In the genomic region with DNA sequence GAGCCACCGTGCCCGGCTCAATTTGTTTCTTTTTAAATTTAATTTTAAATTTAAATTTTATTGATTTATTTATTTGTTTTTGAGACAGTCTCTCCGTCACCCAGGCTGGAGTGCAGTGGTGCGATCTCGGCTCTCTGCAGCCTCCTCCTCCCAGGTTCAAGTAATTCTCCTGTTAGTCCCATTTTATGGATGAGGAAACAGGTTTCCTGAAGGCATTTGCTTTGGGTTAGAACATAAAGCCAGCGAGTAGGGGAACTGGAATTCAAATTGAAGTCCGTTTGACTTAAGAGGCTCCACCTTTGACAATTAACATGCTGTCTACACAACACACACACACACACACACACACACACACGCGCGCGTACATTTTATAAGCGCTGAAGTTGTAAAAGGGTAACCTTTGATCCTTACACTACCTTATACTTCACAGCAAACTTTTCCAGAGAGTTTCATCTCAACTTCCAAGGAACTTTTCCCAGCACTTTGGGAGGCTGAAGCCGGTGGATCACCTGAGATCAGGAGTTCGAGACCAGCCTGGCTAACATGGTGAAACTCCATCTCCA, we compare ENCODE assay signal across 15 cellular contexts.
DNase-seq lines count a peak whose midpoint lies in the region; ATAC-seq and TF ChIP-seq lines count a peak whose summit lies in the region.
"Had no signal": no experiment of that assay in that cellular context is flagged by ENCODE, and none has a peak within 500 bp of the region (broad histone marks: within the 10 kb centered on the region; RNA-seq: fewer than 3 reads in every experiment).

No MANE protein-coding gene starts in this region.

- no peaks in the 10 kb centered on the region for H3K9me2 ChIP-seq in GM23248 (ENCODE audit: insufficient read depth)

- H3K4me2 ChIP-seq in GM23248 (ENCODE audit: unreplicated experiment) = no peak overlapping the region

- peaks cover 57% of the 10 kb centered on the region for H3K4me1 Mint-ChIP-seq in T-helper 1 cell treated with Interleukin-12 subunit alpha and Interleukin-12 subunit beta and Interleukin-4 antibody, amounts not matched to agents 30 μg/mL and 1 μg/mL, for 36 hours (ENCODE audit: low read depth)
- H3K4me1 Mint-ChIP-seq in CD4-positive, alpha-beta memory T cell = peaks cover 40 to 82% (median 60%) of the 10 kb centered on the region in 4 donors
- H3K4me1 Mint-ChIP-seq in T-helper 17 cell = peaks cover 49% of the 10 kb centered on the region

- no peaks in the 10 kb centered on the region for H3K79me2 ChIP-seq in GM23248 (ENCODE audit: insufficient read depth)

- 70 to 71% methylated on average over 14 of the region's 14 CpGs for WGBS in GM23248 (ENCODE audit: low coverage in 1 of 2, low lambda C conversion rate in 2 of 2, missing lambda C conversion rate in 2 of 2), 2 experiments

- peak overlapping the region; percentile 54 for H3K27ac Mint-ChIP-seq in T-helper 1 cell treated with Interleukin-12 subunit alpha and Interleukin-12 subunit beta and Interleukin-4 antibody, amounts not matched to agents 30 μg/mL and 1 μg/mL, for 36 hours
- H3K27ac Mint-ChIP-seq in CD4-positive, alpha-beta memory T cell = peak overlapping the region; percentile 42 to 99 (median 75)
- peak overlapping the region; percentile 95 for H3K27ac Mint-ChIP-seq in T-helper 17 cell
- H3K27ac Mint-ChIP-seq: nephron progenitor cell had no signal

- no peak for ATAC-seq in T-helper 17 cell
- peak; percentile 87 for ATAC-seq in mucosa of descending colon
- ATAC-seq in GM21737 (IDR thresholded peaks at IDR 0.05; ENCODE audit: unreplicated experiment) = no peak
- ATAC-seq: body of pancreas; lower lobe of right lung; stimulated activated naive CD8-positive, alpha-beta T cell treated with anti-CD3 and anti-CD28 coated beads, Interleukin-15, Interleukin-2, amounts not matched to agents 100 U/mL and 50 U/mL, for 24 hours had no signal

- no peak overlapping the region for H2AFZ ChIP-seq in GM23248

- peaks cover 8% of the 10 kb centered on the region for H3K36me3 Mint-ChIP-seq in T-helper 1 cell treated with Interleukin-12 subunit alpha and Interleukin-12 subunit beta and Interleukin-4 antibody, amounts not matched to agents 30 μg/mL and 1 μg/mL, for 36 hours (ENCODE audit: low read depth)
- no peaks in the 10 kb centered on the region for H3K36me3 Mint-ChIP-seq in CD4-positive, alpha-beta memory T cell
- peaks cover 2% of the 10 kb centered on the region for H3K36me3 Mint-ChIP-seq in T-helper 17 cell (ENCODE audit: low read depth)

- in situ Hi-C loops in GM23248 (cut with MboI) = loop anchor here (10.0 kb wide), 1 partner anchor 226 kb away; no protein-coding TSS in a partner anchor

- no peaks in the 10 kb centered on the region for H3K9me3 ChIP-seq in CD4-positive, alpha-beta memory T cell (ENCODE audit: control insufficient read depth in 1 of 2, low read length in 2 of 2)
- H3K9me3 ChIP-seq in T-helper 17 cell (ENCODE audit: control insufficient read depth, low read length, poor library complexity, severe bottlenecking) (no peaks in the 10 kb centered on the region), mucosa of descending colon (no peaks in the 10 kb centered on the region), GM23248 (ENCODE audit: low read depth) (no peaks in the 10 kb centered on the region)
- H3K9me3 ChIP-seq: body of pancreas, lower lobe of right lung had no signal

- peaks cover 15% of the 10 kb centered on the region for H3K9me3 Mint-ChIP-seq in T-helper 1 cell treated with Interleukin-12 subunit alpha and Interleukin-12 subunit beta and Interleukin-4 antibody, amounts not matched to agents 30 μg/mL and 1 μg/mL, for 36 hours
- peaks cover 0 to 9% (median under 1%) of the 10 kb centered on the region in 8 donors for H3K9me3 Mint-ChIP-seq in CD4-positive, alpha-beta memory T cell

- H3K27ac ChIP-seq in CD4-positive, alpha-beta memory T cell (ENCODE audit: low read depth, low read length) = no peak overlapping the region
- H3K27ac ChIP-seq in GM23248 = no peak overlapping the region

- peaks cover 85% of the 10 kb centered on the region for H3K4me1 ChIP-seq in CD4-positive, alpha-beta memory T cell (ENCODE audit: insufficient read depth, low read length)
- H3K4me1 ChIP-seq in mucosa of descending colon (ENCODE audit: low read depth) (peaks cover 42% of the 10 kb centered on the region), GM23248 (ENCODE audit: insufficient read depth) (no peaks in the 10 kb centered on the region)

- POLR2A ChIA-PET in CD4-positive, alpha-beta memory T cell (lab: Charles Lee; ENCODE audit: partially characterized antibody) = interaction anchor here (0.6 to 3.4 kb wide), 4 partner anchors 10 to 244 kb away, joined by 4 to 12 read pairs (median 8); a partner anchor contains a TSS

- no peaks in the 10 kb centered on the region for H3F3A ChIP-seq in GM23248 (ENCODE audit: insufficient read depth)

- no peaks in the 10 kb centered on the region for H3K27me3 Mint-ChIP-seq in T-helper 1 cell treated with Interleukin-12 subunit alpha and Interleukin-12 subunit beta and Interleukin-4 antibody, amounts not matched to agents 30 μg/mL and 1 μg/mL, for 36 hours (ENCODE audit: low read depth)
- H3K27me3 Mint-ChIP-seq in CD4-positive, alpha-beta memory T cell = no peaks in the 10 kb centered on the region
- no peaks in the 10 kb centered on the region for H3K27me3 Mint-ChIP-seq in T-helper 17 cell

- H3K27me3 ChIP-seq in CD4-positive, alpha-beta memory T cell (ENCODE audit: insufficient read depth, low read length) = no peaks in the 10 kb centered on the region
- H3K27me3 ChIP-seq in GM23248 (replicated peaks; ENCODE audit: insufficient read depth) = no peaks in the 10 kb centered on the region
- H3K27me3 ChIP-seq: body of pancreas had no signal

- CTCF ChIA-PET in CD4-positive, alpha-beta memory T cell (lab: Charles Lee; ENCODE audit: partially characterized antibody) = no interaction called here

- H3K36me3 ChIP-seq in CD4-positive, alpha-beta memory T cell (ENCODE audit: insufficient read depth, low read length) = no peaks in the 10 kb centered on the region
- H3K36me3 ChIP-seq in mucosa of descending colon (ENCODE audit: low read depth) (no peaks in the 10 kb centered on the region), GM23248 (ENCODE audit: low read depth) (no peaks in the 10 kb centered on the region)
- H3K36me3 ChIP-seq: lower lobe of right lung had no signal

- intact Hi-C loops in CD4-positive, alpha-beta memory T cell (cut with micrococcal nuclease) = no loop called here
- intact Hi-C loops in mucosa of descending colon (cut with DNase I, micrococcal nuclease) = no loop called here

- no peak overlapping the region for H3K4me3 ChIP-seq in CD4-positive, alpha-beta memory T cell (ENCODE audit: low read length in 2 of 2)
- no peak overlapping the region for H3K4me3 ChIP-seq in mucosa of descending colon
- no peak overlapping the region for H3K4me3 ChIP-seq in GM23248
- H3K4me3 ChIP-seq: body of pancreas, lower lobe of right lung had no signal

- TF ChIP-seq CTCF in mucosa of descending colon (IDR thresholded peaks at IDR 0.05) = no peak

- H3K4me3 Mint-ChIP-seq in T-helper 1 cell treated with Interleukin-12 subunit alpha and Interleukin-12 subunit beta and Interleukin-4 antibody, amounts not matched to agents 30 μg/mL and 1 μg/mL, for 36 hours = no peak overlapping the region
- peak overlapping the region in 4 of 8 donors; percentile 4 to 88 (median 23) for H3K4me3 Mint-ChIP-seq in CD4-positive, alpha-beta memory T cell
- peak overlapping the region; percentile 31 for H3K4me3 Mint-ChIP-seq in T-helper 17 cell
- H3K4me3 Mint-ChIP-seq: nephron progenitor cell had no signal

- no peak overlapping the region for H3K9ac ChIP-seq in GM23248

- DNase-seq in T-helper 1 cell (no peak), T-helper 17 cell (no peak), mucosa of descending colon (peak; percentile 78 to 94 (median 85)), T1000 (lab: John Stamatoyannopoulos, UW) (no peak), GM23248 (no peak)
- DNase-seq in CD4-positive, alpha-beta memory T cell = no peak
- DNase-seq: body of pancreas; EL; lower lobe of right lung; NCI-H1417; nephron progenitor cell; stimulated activated CD4-positive, alpha-beta T cell treated with anti-CD3 and anti-CD28 coated beads, Interleukin-12 subunit alpha, Interleukin-12 subunit beta, amount 100 ng/mL, for 4 hours; stimulated activated naive CD8-positive, alpha-beta T cell treated with anti-CD3 and anti-CD28 coated beads, Interleukin-15, Interleukin-2, amounts not matched to agents 100 U/mL and 50 U/mL, for 24 hours had no signal

- no peaks in the 10 kb centered on the region for H4K20me1 ChIP-seq in GM23248 (ENCODE audit: insufficient read depth)

Comparison
In these comparisons a context has a peak if more than half of its experiments do, and no peak if none do; other contexts are left out.
1. DNase-seq: peak in mucosa of descending colon (3 of 3); none in T-helper 1 cell (0 of 5), CD4-positive, alpha-beta memory T cell (0 of 5), T-helper 17 cell (0 of 3), T1000 (single experiment) and GM23248 (single experiment).
2. Peak in every context shown above with its lines, with median percentiles within 50 percentile points of each other: H3K27ac Mint-ChIP-seq.